Comparison of ENCODE assay signal across 10 cellular contexts in the genomic region with DNA sequence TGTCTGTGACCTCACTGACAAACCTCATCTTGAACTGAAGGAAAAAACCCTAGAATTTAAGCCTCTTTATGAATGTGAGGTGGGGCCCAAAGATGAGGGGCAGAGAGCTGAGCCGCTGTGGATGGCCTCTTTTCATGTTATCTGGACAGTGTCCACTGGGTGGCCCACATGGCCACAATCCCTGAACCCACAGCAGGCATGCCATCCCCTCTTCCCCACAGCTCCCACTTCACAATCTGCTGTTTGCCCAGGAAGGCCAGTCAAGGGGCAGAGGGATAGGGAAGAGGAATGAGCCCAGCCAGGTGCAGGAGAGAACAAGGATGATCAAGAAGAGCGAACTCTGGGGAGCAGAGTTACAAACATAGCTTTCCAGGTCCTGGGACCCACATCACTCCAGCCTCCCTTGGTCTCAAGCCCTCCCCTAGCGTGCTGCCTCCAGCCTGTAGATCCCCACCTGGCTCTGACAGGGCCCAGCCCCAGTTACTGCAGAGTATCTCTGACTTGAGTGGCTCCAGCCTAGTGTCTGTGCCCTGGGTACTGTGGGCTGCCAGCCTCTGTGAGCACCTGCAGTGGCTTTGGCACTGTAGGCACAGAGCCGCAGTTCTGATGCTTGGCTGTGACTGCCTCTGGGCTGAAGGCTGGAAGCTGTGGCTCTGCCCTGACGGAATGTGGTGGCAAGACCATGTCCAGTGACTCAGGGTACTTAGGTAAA. TPM values are rescaled to one million over a fixed set of nuclear protein-coding genes. Genes with fewer than 3 reads are reported as not detected.
DNase-seq lines count a peak whose midpoint lies in the region; ATAC-seq and TF ChIP-seq lines count a peak whose summit lies in the region.
"Had no signal": no experiment of that assay in that cellular context is flagged by ENCODE, and none has a peak within 500 bp of the region (broad histone marks: within the 10 kb centered on the region; RNA-seq: fewer than 3 reads in every experiment).

No MANE protein-coding gene starts in this region.

- H3K27me3 ChIP-seq in brain microvascular endothelial cell (replicated peaks): no peaks in the 10 kb centered on the region

- H3K36me3 Mint-ChIP-seq in IgD-negative memory B cell (peaks cover 4% of the 10 kb centered on the region), nephron progenitor cell (ENCODE audit: low read depth) (peaks cover 33% of the 10 kb centered on the region)

- H3K27ac Mint-ChIP-seq in IgD-negative memory B cell (peak overlapping the region in 2 of 3 donors; percentile 35 to 39), nephron progenitor cell (peak overlapping the region; percentile 59)

- in situ Hi-C loops in brain microvascular endothelial cell (cut with HindIII; ENCODE audit: low pct_ligation_motif_present, low sequenced_read_pairs): no loop called here

- H3K27me3 Mint-ChIP-seq in IgD-negative memory B cell (no peaks in the 10 kb centered on the region), nephron progenitor cell (ENCODE audit: low read depth, poor library complexity) (no peaks in the 10 kb centered on the region)

- H3K4me3 Mint-ChIP-seq in IgD-negative memory B cell: peak overlapping the region in 1 of 4 donors; percentile 33
- H3K4me3 Mint-ChIP-seq in nephron progenitor cell: no peak overlapping the region

- TF ChIP-seq CTCF in brain microvascular endothelial cell (IDR thresholded peaks at IDR 0.05; ENCODE audit: low read depth, low read length, missing control alignments): peak; percentile 66
- TF ChIP-seq CTCF in nephron progenitor cell (IDR thresholded peaks at IDR 0.05): peak; percentile 22

- no peak overlapping the region for H3K27ac ChIP-seq in brain microvascular endothelial cell

- no peak for ATAC-seq in GM19023 (IDR thresholded peaks at IDR 0.05; ENCODE audit: unreplicated experiment)
- ATAC-seq in GM18520 (IDR thresholded peaks at IDR 0.05; ENCODE audit: unreplicated experiment): no peak
- ATAC-seq: activated CD4-positive, CD25-positive, alpha-beta regulatory T cell treated with anti-CD3 and anti-CD28 coated beads, Interleukin-2, amount 50 U/mL, for 24 hours; left ventricle myocardium superior had no signal

- H3K9me3 Mint-ChIP-seq in IgD-negative memory B cell (peaks cover 0 to 2% (median 0%) of the 10 kb centered on the region in 3 donors), nephron progenitor cell (no peaks in the 10 kb centered on the region)

- H3K4me1 Mint-ChIP-seq in IgD-negative memory B cell (peaks cover 29 to 37% (median 31%) of the 10 kb centered on the region in 3 donors), nephron progenitor cell (peaks cover 44% of the 10 kb centered on the region)

- DNase-seq in DMS114 treated with DMSO at 0.1 percent for 48 hours (lab: John Stamatoyannopoulos, UW; ENCODE audit: unreplicated experiment): peak; percentile 20
- no peak for DNase-seq in brain microvascular endothelial cell
- DNase-seq in nephron progenitor cell: no peak
- no peak for DNase-seq in central memory CD4-positive, alpha-beta T cell
- no peak for DNase-seq in NCI-H1930 (lab: John Stamatoyannopoulos, UW)
- DNase-seq: left ventricle myocardium superior had no signal

- H3K36me3 ChIP-seq in brain microvascular endothelial cell (replicated peaks): peaks cover 30% of the 10 kb centered on the region

- H3K4me3 ChIP-seq in brain microvascular endothelial cell (ENCODE audit: low read depth, low read length): no peak overlapping the region

RNA-seq across cellular contexts. Expression of gene SLFNL1, which starts 1.9 kb away (rescaled TPM):
- 0.20 TPM for polyA plus RNA-seq in IgD-negative memory B cell

RNA-seq across cellular contexts. Expression of gene CTPS1, which starts 43.9 kb away (rescaled TPM):
- 17.8 TPM for polyA plus RNA-seq in IgD-negative memory B cell
